Comparison of ENCODE assay signal across 8 cellular contexts in genomic region chr14:34872822-34873590, GRCh38. TPM values are rescaled to one million over a fixed set of nuclear protein-coding genes. Genes with fewer than 3 reads are reported as not detected.
A peak's percentile ranks its signal among the peaks of the same experiment; 100 is the strongest.
DNase-seq lines count a peak whose midpoint lies in the region; ATAC-seq and TF ChIP-seq lines count a peak whose summit lies in the region.

No MANE protein-coding gene starts in this region.

- ATAC-seq in GM21390 (IDR thresholded peaks at IDR 0.05; ENCODE audit: unreplicated experiment) (peak; percentile 7), WTC11 (no peak)

- no peaks in the 10 kb centered on the region for H3K9me3 Mint-ChIP-seq in WTC11

- POLR2A ChIA-PET in WTC11 (lab: Charles Lee): interaction anchor here (0.6 to 1.2 kb wide), 3 partner anchors 108 to 469 kb away, joined by 3 to 7 read pairs (median 4); no protein-coding TSS in a partner anchor

- peaks cover 3% of the 10 kb centered on the region for H3K4me1 ChIP-seq in rectal smooth muscle tissue (ENCODE audit: control insufficient read depth, insufficient read depth, low read length)

- TF ChIP-seq CTCF in WTC11 (IDR thresholded peaks at IDR 0.05): no peak
- no peak for TF ChIP-seq CTCF in foreskin fibroblast (IDR thresholded peaks at IDR 0.05; ENCODE audit: low read depth, low read length)

- peak overlapping the region; percentile 86 for H3K4me3 Mint-ChIP-seq in WTC11

- peak overlapping the region; percentile 94 for H3K27ac Mint-ChIP-seq in WTC11

- peak overlapping the region; percentile 98 for H3K27ac ChIP-seq in rectal smooth muscle tissue (ENCODE audit: low read depth, low read length)

- no peaks in the 10 kb centered on the region for H3K36me3 ChIP-seq in rectal smooth muscle tissue (ENCODE audit: control insufficient read depth, insufficient read depth, low read length)

- 0 out of 2 replicates have a peak, but pooled peaks cover 3% of the 10 kb centered on the region for H3K27me3 Mint-ChIP-seq in WTC11 (ENCODE audit: low read depth)

- H3K4me3 ChIP-seq in Jurkat, Clone E6-1 (ENCODE audit: low read length): peak overlapping the region; percentile 78
- H3K4me3 ChIP-seq in foreskin fibroblast (ENCODE audit: low read depth in 1 of 2, low read length in 2 of 2) (peak overlapping the region; percentile 57 to 93), rectal smooth muscle tissue (ENCODE audit: low read length) (peak overlapping the region; percentile 89)

- no peaks in the 10 kb centered on the region for H3K27me3 ChIP-seq in rectal smooth muscle tissue (ENCODE audit: control insufficient read depth, insufficient read depth, low read length)

- peak; percentile 21 for DNase-seq in EL
- no peak for DNase-seq in Jurkat, Clone E6-1 (ENCODE audit: low read depth, low spot score)
- DNase-seq in WTC11 (ENCODE audit: low spot score): no peak
- DNase-seq in foreskin fibroblast: peak in 1 of 2 donors; percentile 50
- DNase-seq in KG1 (lab: John Stamatoyannopoulos, UW): no peak
- DNase-seq in activated CD4-positive, CD25-positive, alpha-beta regulatory T cell treated with anti-CD3 and anti-CD28 coated beads, Interleukin-2, amount 50 U/mL, for 72 hours: no peak

- no peaks in the 10 kb centered on the region for H3K36me3 Mint-ChIP-seq in WTC11

- peaks cover 30% of the 10 kb centered on the region for H3K4me1 Mint-ChIP-seq in WTC11

- CTCF ChIA-PET in WTC11 (lab: Charles Lee): interaction anchor here (0.6 kb wide), 2 partner anchors 395 to 857 kb away, joined by 3 to 4 read pairs; no protein-coding TSS in a partner anchor

- H3K9ac ChIP-seq in rectal smooth muscle tissue (ENCODE audit: low read length): peak overlapping the region; percentile 96

TF ChIP-seq in WTC11, 78 proteins besides CTCF, POLR2A, EP300 and RAD21:
- TF ChIP-seq FOXJ3 (CRISPR knock-in tag; IDR thresholded peaks at IDR 0.05; ENCODE audit: borderline replicate concordance): no peak
- no peak for TF ChIP-seq TCF7 (CRISPR knock-in tag; IDR thresholded peaks at IDR 0.05; ENCODE audit: low read depth)
- no peak for TF ChIP-seq EMX1 (CRISPR knock-in tag; IDR thresholded peaks at IDR 0.05)
- no peak for TF ChIP-seq ATF1 (CRISPR knock-in tag; IDR thresholded peaks at IDR 0.05)
- TF ChIP-seq TEAD4 (CRISPR knock-in tag; IDR thresholded peaks at IDR 0.05): no peak
- TF ChIP-seq ZNF671 (CRISPR knock-in tag; IDR thresholded peaks at IDR 0.05): no peak
- TF ChIP-seq MXD4 (CRISPR knock-in tag; IDR thresholded peaks at IDR 0.05; ENCODE audit: borderline replicate concordance): no peak
- TF ChIP-seq SMAD4 (CRISPR knock-in tag; IDR thresholded peaks at IDR 0.05): no peak
- TF ChIP-seq CDX4 (CRISPR knock-in tag; IDR thresholded peaks at IDR 0.05; ENCODE audit: borderline replicate concordance): no peak
- TF ChIP-seq AR (CRISPR knock-in tag; IDR thresholded peaks at IDR 0.05): no peak
- no peak for TF ChIP-seq ZNF512 (CRISPR knock-in tag; IDR thresholded peaks at IDR 0.05; ENCODE audit: borderline replicate concordance)
- TF ChIP-seq ARID4B (CRISPR knock-in tag; IDR thresholded peaks at IDR 0.05; ENCODE audit: borderline replicate concordance): no peak
- no peak for TF ChIP-seq ZNF317 (CRISPR knock-in tag; IDR thresholded peaks at IDR 0.05; ENCODE audit: borderline replicate concordance, low read depth)
- no peak for TF ChIP-seq NFATC4 (CRISPR knock-in tag; IDR thresholded peaks at IDR 0.05)
- TF ChIP-seq NR1H2 (CRISPR knock-in tag; IDR thresholded peaks at IDR 0.05): no peak
- no peak for TF ChIP-seq ATF6 (CRISPR knock-in tag; IDR thresholded peaks at IDR 0.05)
- TF ChIP-seq ESRRA (CRISPR knock-in tag; IDR thresholded peaks at IDR 0.05; ENCODE audit: borderline replicate concordance): no peak

RNA-seq across cellular contexts. Expression of gene BAZ1A, which starts 2.2 kb away (rescaled TPM):
- polyA plus RNA-seq in Jurkat, Clone E6-1 (2012; ENCODE audit: insufficient read depth, insufficient read length): 26.4 TPM
- total RNA-seq in WTC11 (2021): 17.1 to 28.2 TPM (median 21.2 TPM) in 3 replicates
